1 cellular context compared by ENCODE assay signal in genomic region chr10:63114031-63114814, GRCh38.
TF ChIP-seq lines count a peak whose summit lies in the region.

No MANE protein-coding gene starts in this region.

TF ChIP-seq in HepG2, 621 proteins besides CTCF, POLR2A, EP300 and RAD21 (continued from another document and continues in another):
- no peak for TF ChIP-seq HIC2 (CRISPR knock-in tag; IDR thresholded peaks at IDR 0.05; ENCODE audit: low read depth)
- peak; percentile 57; the same call in 1 of the 2 replicates for TF ChIP-seq HNF4A (CRISPR knock-in tag; IDR thresholded peaks at IDR 0.05)
- TF ChIP-seq, protein P1, sequence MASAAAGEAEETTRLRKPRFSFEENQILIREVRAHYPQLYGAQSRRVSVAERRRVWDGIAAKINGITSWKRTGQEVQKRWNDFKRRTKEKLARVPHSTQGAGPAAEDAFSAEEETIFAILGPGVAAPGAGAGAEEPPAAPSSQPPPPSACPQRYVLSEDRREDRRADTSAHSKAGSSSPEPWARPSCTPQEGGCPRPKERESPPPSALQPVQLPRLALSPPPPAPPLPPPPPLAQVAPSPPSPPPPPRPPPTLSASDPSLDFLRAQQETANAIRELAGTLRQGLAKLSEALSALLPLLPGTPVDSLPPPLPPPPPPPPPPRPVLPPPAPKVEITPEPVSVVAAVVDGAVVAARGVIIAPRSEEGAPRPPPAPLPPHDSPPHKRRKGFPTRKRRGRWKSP (CRISPR knock-in tag; IDR thresholded peaks at IDR 0.05), result peak; percentile 33; the same call in 1 of the 2 replicates
- no peak; the same call in 1 of the 2 replicates for TF ChIP-seq RXRA (CRISPR knock-in tag; IDR thresholded peaks at IDR 0.05)
- no peak for TF ChIP-seq TP53 (CRISPR knock-in tag; conservative IDR thresholded peaks at IDR 0.05)
- no peak for TF ChIP-seq ZNF367 (CRISPR knock-in tag; IDR thresholded peaks at IDR 0.05; ENCODE audit: borderline replicate concordance)
- TF ChIP-seq, protein P2, sequence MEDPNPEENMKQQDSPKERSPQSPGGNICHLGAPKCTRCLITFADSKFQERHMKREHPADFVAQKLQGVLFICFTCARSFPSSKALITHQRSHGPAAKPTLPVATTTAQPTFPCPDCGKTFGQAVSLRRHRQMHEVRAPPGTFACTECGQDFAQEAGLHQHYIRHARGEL (CRISPR knock-in tag; IDR thresholded peaks at IDR 0.05), result no peak
- no peak for TF ChIP-seq SSRP1 (CRISPR knock-in tag; IDR thresholded peaks at IDR 0.05)
- no peak for TF ChIP-seq AGO2 (optimal IDR thresholded peaks at IDR 0.05; ENCODE audit: low read depth, low read length)
- no peak; the same call in 1 of the 2 replicates for TF ChIP-seq ZNF792 (CRISPR knock-in tag; IDR thresholded peaks at IDR 0.05)
- TF ChIP-seq HMGXB4 (CRISPR knock-in tag; IDR thresholded peaks at IDR 0.05; ENCODE audit: borderline replicate concordance in 1 of 2, low read depth in 1 of 2), result no peak
- TF ChIP-seq FOXJ3 (CRISPR knock-in tag; IDR thresholded peaks at IDR 0.05; ENCODE audit: borderline replicate concordance), result peak; percentile 75; the same call in 1 of the 2 replicates
- no peak for TF ChIP-seq ZNF383 (CRISPR knock-in tag; IDR thresholded peaks at IDR 0.05; ENCODE audit: borderline replicate concordance)
- TF ChIP-seq ZFAT (CRISPR knock-in tag; conservative IDR thresholded peaks at IDR 0.05), result no peak
- TF ChIP-seq ZNF101 (CRISPR knock-in tag; IDR thresholded peaks at IDR 0.05; ENCODE audit: borderline replicate concordance, low read depth), result no peak
- TF ChIP-seq ISX (CRISPR knock-in tag; conservative IDR thresholded peaks at IDR 0.05), result no peak
- no peak for TF ChIP-seq ZBTB7B (CRISPR knock-in tag; IDR thresholded peaks at IDR 0.05)
- no peak for TF ChIP-seq ZNF33B (CRISPR knock-in tag; IDR thresholded peaks at IDR 0.05)
- TF ChIP-seq SNAI1 (CRISPR knock-in tag; IDR thresholded peaks at IDR 0.05; ENCODE audit: borderline replicate concordance), result no peak
- no peak for TF ChIP-seq ZNF816 (CRISPR knock-in tag; IDR thresholded peaks at IDR 0.05; ENCODE audit: borderline replicate concordance)
- TF ChIP-seq CBX5 (CRISPR knock-in tag; IDR thresholded peaks at IDR 0.05; ENCODE audit: borderline replicate concordance), result peak; percentile 97
- TF ChIP-seq, protein P3, sequence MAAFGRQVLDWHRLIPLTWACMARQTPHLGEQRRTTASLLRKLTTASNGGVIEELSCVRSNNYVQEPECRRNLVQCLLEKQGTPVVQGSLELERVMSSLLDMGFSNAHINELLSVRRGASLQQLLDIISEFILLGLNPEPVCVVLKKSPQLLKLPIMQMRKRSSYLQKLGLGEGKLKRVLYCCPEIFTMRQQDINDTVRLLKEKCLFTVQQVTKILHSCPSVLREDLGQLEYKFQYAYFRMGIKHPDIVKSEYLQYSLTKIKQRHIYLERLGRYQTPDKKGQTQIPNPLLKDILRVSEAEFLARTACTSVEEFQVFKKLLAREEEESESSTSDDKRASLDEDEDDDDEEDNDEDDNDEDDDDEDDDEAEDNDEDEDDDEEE (CRISPR knock-in tag; IDR thresholded peaks at IDR 0.05), result no peak
- TF ChIP-seq, protein P4, sequence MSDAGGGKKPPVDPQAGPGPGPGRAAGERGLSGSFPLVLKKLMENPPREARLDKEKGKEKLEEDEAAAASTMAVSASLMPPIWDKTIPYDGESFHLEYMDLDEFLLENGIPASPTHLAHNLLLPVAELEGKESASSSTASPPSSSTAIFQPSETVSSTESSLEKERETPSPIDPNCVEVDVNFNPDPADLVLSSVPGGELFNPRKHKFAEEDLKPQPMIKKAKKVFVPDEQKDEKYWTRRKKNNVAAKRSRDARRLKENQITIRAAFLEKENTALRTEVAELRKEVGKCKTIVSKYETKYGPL (CRISPR knock-in tag; IDR thresholded peaks at IDR 0.05), result no peak
- no peak for TF ChIP-seq ZNF777 (CRISPR knock-in tag; IDR thresholded peaks at IDR 0.05)
- TF ChIP-seq, protein P5, sequence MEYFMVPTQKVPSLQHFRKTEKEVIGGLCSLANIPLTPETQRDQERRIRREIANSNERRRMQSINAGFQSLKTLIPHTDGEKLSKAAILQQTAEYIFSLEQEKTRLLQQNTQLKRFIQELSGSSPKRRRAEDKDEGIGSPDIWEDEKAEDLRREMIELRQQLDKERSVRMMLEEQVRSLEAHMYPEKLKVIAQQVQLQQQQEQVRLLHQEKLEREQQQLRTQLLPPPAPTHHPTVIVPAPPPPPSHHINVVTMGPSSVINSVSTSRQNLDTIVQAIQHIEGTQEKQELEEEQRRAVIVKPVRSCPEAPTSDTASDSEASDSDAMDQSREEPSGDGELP (IDR thresholded peaks at IDR 0.05; ENCODE audit: borderline replicate concordance, low read depth), result no peak
- TF ChIP-seq ZNF414 (CRISPR knock-in tag; IDR thresholded peaks at IDR 0.05), result no peak
- TF ChIP-seq, protein P6, sequence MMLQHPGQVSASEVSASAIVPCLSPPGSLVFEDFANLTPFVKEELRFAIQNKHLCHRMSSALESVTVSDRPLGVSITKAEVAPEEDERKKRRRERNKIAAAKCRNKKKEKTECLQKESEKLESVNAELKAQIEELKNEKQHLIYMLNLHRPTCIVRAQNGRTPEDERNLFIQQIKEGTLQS (CRISPR knock-in tag; IDR thresholded peaks at IDR 0.05), result peak; percentile 87
- TF ChIP-seq ZNF430 (CRISPR knock-in tag; IDR thresholded peaks at IDR 0.05), result no peak
- TF ChIP-seq, protein P7, sequence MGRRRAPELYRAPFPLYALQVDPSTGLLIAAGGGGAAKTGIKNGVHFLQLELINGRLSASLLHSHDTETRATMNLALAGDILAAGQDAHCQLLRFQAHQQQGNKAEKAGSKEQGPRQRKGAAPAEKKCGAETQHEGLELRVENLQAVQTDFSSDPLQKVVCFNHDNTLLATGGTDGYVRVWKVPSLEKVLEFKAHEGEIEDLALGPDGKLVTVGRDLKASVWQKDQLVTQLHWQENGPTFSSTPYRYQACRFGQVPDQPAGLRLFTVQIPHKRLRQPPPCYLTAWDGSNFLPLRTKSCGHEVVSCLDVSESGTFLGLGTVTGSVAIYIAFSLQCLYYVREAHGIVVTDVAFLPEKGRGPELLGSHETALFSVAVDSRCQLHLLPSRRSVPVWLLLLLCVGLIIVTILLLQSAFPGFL (CRISPR knock-in tag; IDR thresholded peaks at IDR 0.05), result no peak
- TF ChIP-seq FOSL1 (CRISPR knock-in tag; IDR thresholded peaks at IDR 0.05; ENCODE audit: borderline replicate concordance), result no peak
- TF ChIP-seq, protein P8, sequence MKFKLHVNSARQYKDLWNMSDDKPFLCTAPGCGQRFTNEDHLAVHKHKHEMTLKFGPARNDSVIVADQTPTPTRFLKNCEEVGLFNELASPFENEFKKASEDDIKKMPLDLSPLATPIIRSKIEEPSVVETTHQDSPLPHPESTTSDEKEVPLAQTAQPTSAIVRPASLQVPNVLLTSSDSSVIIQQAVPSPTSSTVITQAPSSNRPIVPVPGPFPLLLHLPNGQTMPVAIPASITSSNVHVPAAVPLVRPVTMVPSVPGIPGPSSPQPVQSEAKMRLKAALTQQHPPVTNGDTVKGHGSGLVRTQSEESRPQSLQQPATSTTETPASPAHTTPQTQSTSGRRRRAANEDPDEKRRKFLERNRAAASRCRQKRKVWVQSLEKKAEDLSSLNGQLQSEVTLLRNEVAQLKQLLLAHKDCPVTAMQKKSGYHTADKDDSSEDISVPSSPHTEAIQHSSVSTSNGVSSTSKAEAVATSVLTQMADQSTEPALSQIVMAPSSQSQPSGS (CRISPR knock-in tag; IDR thresholded peaks at IDR 0.05), result peak; percentile 85; the same call in 1 of the 2 replicates
- no peak for TF ChIP-seq ZKSCAN5 (CRISPR knock-in tag; IDR thresholded peaks at IDR 0.05)
- TF ChIP-seq CHD4 (IDR thresholded peaks at IDR 0.05; ENCODE audit: borderline replicate concordance, low read length), result no peak
- no peak for TF ChIP-seq SP2 (CRISPR knock-in tag; IDR thresholded peaks at IDR 0.05)
- peak; percentile 78 for TF ChIP-seq TEAD3 (CRISPR knock-in tag; optimal IDR thresholded peaks at IDR 0.05; ENCODE audit: borderline replicate concordance)
- no peak for TF ChIP-seq PHB2 (IDR thresholded peaks at IDR 0.05; ENCODE audit: partially characterized antibody)
- TF ChIP-seq CHCHD3 (CRISPR knock-in tag; IDR thresholded peaks at IDR 0.05), result no peak
- TF ChIP-seq ZNF337 (CRISPR knock-in tag; IDR thresholded peaks at IDR 0.05; ENCODE audit: borderline replicate concordance, low read depth), result no peak
- TF ChIP-seq MXI1 (IDR thresholded peaks at IDR 0.05; ENCODE audit: borderline replicate concordance, low read depth, low read length), result no peak
- no peak for TF ChIP-seq TMF1 (CRISPR knock-in tag; IDR thresholded peaks at IDR 0.05; ENCODE audit: low read depth)
- no peak for TF ChIP-seq RARG (CRISPR knock-in tag; IDR thresholded peaks at IDR 0.05; ENCODE audit: low read depth)
- TF ChIP-seq ZNF326 (CRISPR knock-in tag; IDR thresholded peaks at IDR 0.05; ENCODE audit: borderline replicate concordance), result no peak
- TF ChIP-seq, protein P9, sequence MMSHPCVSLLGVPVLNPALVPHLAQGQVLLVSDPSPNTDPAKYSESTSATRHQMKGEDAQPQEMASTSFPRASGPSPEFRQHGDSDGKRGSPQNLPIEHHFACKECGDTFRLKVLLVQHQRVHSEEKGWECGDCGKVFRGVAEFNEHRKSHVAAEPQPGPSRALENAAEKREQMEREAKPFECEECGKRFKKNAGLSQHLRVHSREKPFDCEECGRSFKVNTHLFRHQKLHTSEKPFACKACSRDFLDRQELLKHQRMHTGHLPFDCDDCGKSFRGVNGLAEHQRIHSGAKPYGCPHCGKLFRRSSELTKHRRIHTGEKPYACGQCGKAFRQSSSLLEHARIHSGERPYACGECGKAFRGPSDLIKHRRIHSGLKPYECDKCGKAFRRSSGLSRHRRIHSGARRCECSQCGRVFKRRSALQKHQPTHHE (CRISPR knock-in tag; IDR thresholded peaks at IDR 0.05; ENCODE audit: borderline replicate concordance), result no peak
- no peak for TF ChIP-seq JUN (CRISPR knock-in tag; IDR thresholded peaks at IDR 0.05)
- TF ChIP-seq HMG20B (CRISPR knock-in tag; conservative IDR thresholded peaks at IDR 0.05), result 0 out of 2 replicates have a peak, but pooled peaks have one; percentile 50
- no peak for TF ChIP-seq ZBTB42 (CRISPR knock-in tag; IDR thresholded peaks at IDR 0.05)
- TF ChIP-seq, protein P10, sequence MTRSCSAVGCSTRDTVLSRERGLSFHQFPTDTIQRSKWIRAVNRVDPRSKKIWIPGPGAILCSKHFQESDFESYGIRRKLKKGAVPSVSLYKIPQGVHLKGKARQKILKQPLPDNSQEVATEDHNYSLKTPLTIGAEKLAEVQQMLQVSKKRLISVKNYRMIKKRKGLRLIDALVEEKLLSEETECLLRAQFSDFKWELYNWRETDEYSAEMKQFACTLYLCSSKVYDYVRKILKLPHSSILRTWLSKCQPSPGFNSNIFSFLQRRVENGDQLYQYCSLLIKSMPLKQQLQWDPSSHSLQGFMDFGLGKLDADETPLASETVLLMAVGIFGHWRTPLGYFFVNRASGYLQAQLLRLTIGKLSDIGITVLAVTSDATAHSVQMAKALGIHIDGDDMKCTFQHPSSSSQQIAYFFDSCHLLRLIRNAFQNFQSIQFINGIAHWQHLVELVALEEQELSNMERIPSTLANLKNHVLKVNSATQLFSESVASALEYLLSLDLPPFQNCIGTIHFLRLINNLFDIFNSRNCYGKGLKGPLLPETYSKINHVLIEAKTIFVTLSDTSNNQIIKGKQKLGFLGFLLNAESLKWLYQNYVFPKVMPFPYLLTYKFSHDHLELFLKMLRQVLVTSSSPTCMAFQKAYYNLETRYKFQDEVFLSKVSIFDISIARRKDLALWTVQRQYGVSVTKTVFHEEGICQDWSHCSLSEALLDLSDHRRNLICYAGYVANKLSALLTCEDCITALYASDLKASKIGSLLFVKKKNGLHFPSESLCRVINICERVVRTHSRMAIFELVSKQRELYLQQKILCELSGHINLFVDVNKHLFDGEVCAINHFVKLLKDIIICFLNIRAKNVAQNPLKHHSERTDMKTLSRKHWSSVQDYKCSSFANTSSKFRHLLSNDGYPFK (CRISPR knock-in tag; IDR thresholded peaks at IDR 0.05; ENCODE audit: borderline replicate concordance), result no peak
- no peak for TF ChIP-seq ZFP36 (IDR thresholded peaks at IDR 0.05; ENCODE audit: borderline replicate concordance, low read depth, low read length, partially characterized antibody)
- TF ChIP-seq MAZ (IDR thresholded peaks at IDR 0.05; ENCODE audit: borderline replicate concordance, low read depth, low read length), result no peak
- TF ChIP-seq MAZ (CRISPR knock-in tag; IDR thresholded peaks at IDR 0.05; ENCODE audit: low read depth), result no peak
- 0 out of 2 replicates have a peak, but pooled peaks have one; percentile 36 for TF ChIP-seq DMAP1 (CRISPR knock-in tag; IDR thresholded peaks at IDR 0.05)
- no peak for TF ChIP-seq KLF13 (CRISPR knock-in tag; IDR thresholded peaks at IDR 0.05)
